14 cellular contexts compared by ENCODE assay signal in the genomic region with DNA sequence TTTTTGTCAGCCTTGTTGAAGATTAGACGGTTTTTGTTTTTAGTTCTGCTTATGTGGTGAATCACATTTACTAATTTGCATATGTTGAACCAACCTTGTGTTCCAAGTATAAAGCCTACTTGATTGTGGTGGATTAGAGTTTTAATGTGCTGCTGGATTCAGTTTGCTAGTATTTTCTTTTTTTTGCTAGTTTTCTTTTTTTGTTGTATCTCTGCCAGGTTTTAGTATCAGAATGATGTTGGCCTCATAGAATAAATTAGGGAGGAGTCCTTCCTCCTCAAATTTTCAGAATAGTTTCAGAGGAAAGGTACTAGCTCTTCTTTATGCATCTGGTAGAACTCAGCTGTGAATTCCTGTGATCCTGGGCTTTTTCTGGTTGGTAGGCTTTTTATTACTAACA. TPM values are rescaled to one million over a fixed set of nuclear protein-coding genes. Genes with fewer than 3 reads are reported as not detected.
"Had no signal": no experiment of that assay in that cellular context is flagged by ENCODE, and none has a peak within 500 bp of the region (broad histone marks: within the 10 kb centered on the region; RNA-seq: fewer than 3 reads in every experiment).

A gene with protein sequence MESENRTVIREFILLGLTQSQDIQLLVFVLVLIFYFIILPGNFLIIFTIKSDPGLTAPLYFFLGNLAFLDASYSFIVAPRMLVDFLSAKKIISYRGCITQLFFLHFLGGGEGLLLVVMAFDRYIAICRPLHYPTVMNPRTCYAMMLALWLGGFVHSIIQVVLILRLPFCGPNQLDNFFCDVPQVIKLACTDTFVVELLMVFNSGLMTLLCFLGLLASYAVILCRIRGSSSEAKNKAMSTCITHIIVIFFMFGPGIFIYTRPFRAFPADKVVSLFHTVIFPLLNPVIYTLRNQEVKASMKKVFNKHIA (plus strand): TSS at position 301 of the 400 bp plus-strand sequence. CDS start 23,679 bp downstream, outside the sequence.

RNA-seq across cellular contexts. Expression of the gene that starts here (rescaled TPM):
- total RNA-seq: stomach, subcutaneous adipose tissue, suprapubic skin, temporal lobe, thoracic aorta, thyroid gland, tibial nerve, transverse colon, upper lobe of left lung, upper lobe of right lung, ureter, urinary bladder, uterus, vagina had no signal
- polyA plus RNA-seq: stomach, urinary bladder had no signal
